ENCODE assay signal across 28 cellular contexts in the genomic region with DNA sequence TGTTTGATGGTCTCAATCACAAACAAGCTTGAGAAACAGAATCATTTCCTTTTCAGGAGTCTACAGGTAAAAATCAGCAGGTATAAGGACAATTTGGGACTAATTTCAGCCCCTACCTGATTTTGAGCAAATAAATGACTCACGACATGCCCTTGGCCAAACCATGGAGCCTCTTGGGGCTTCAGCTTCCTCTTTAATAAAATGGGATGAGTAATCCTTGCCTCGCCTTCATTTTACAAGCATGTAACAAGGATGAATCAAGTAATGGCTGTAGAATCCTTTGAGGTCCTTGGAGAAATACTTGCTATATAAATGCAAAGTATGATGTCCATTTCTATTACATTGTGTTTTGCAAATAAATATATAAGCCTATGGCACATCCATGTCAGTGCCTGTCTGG.
DNase-seq lines count a peak whose midpoint lies in the region; ATAC-seq, FAIRE-seq and TF ChIP-seq lines count a peak whose summit lies in the region.
"Had no signal": no experiment of that assay in that cellular context is flagged by ENCODE, and none has a peak within 500 bp of the region (broad histone marks: within the 10 kb centered on the region; RNA-seq: fewer than 3 reads in every experiment).

No MANE protein-coding gene starts in this region.

- intact Hi-C loops in HCT116 (cut with micrococcal nuclease): no loop called here
- intact Hi-C loops in naive thymus-derived CD4-positive, alpha-beta T cell (cut with micrococcal nuclease): no loop called here

- H3K36me3 Mint-ChIP-seq in GM23338 (ENCODE audit: low read depth): no peaks in the 10 kb centered on the region; the same call in 2 of the 3 replicates
- H3K36me3 Mint-ChIP-seq in naive thymus-derived CD4-positive, alpha-beta T cell: peaks cover 0 to 3% (median 0%) of the 10 kb centered on the region in 5 donors
- H3K36me3 Mint-ChIP-seq: natural killer cell had no signal

- CTCF ChIA-PET in HCT116 (lab: Charles Lee): no interaction called here
- CTCF ChIA-PET in naive thymus-derived CD4-positive, alpha-beta T cell (lab: Charles Lee): no interaction called here

- TF ChIP-seq RAD21 in HCT116 (IDR thresholded peaks at IDR 0.05; ENCODE audit: low read depth): no peak

- DNase-seq in AG20443 (ENCODE audit: low spot score): peak; percentile 33
- DNase-seq in HCT116 (ENCODE audit: low read depth, low spot score): peak; percentile 6
- DNase-seq in RWPE2 (ENCODE audit: low spot score): no peak
- no peak for DNase-seq in keratinocyte (ENCODE audit: low read depth, low spot score)
- DNase-seq in GM23338 (ENCODE audit: low spot score): no peak
- no peak for DNase-seq in naive thymus-derived CD4-positive, alpha-beta T cell
- DNase-seq in upper lobe of left lung: no peak
- DNase-seq: activated CD8-positive, alpha-beta T cell treated with anti-CD3 and anti-CD28 coated beads, Interleukin-2, amount 10 ng/mL, durations not matched to agents 7 days and 5 days; aorta; Caco-2; cortex of kidney; DND-41; KBM-7; midbrain; natural killer cell; NCI-H1048; NCI-H1694; NCI-H510A; occipital lobe; SK-N-SH; stimulated activated naive CD8-positive, alpha-beta T cell treated with anti-CD3 and anti-CD28 coated beads, Interleukin-15, Interleukin-2, amounts not matched to agents 100 U/mL and 50 U/mL, for 24 hours; tibial artery had no signal

- no peaks in the 10 kb centered on the region for H3K9me3 Mint-ChIP-seq in GM23338
- H3K9me3 Mint-ChIP-seq in naive thymus-derived CD4-positive, alpha-beta T cell: peaks cover 0 to 3% (median 0%) of the 10 kb centered on the region in 11 donors

- no TSS peak for BruUV-seq in HCT116 (replicated peaks; lab: Mats Ljungman, UMichigan)

- dilution Hi-C loops in keratinocyte (cut with MboI; ENCODE audit: extremely low pct_ligation_motif_present, low sequenced_read_pairs): no loop called here

- H4K20me1 ChIP-seq in HCT116 (ENCODE audit: insufficient read depth) (no peaks in the 10 kb centered on the region), keratinocyte (ENCODE audit: control insufficient read depth, extremely low read depth, insufficient read depth, low read length) (no peaks in the 10 kb centered on the region), GM23338 (replicated peaks; ENCODE audit: insufficient read depth) (no peaks in the 10 kb centered on the region)

- no peak overlapping the region for H3K27ac Mint-ChIP-seq in GM23338
- no peak overlapping the region for H3K27ac Mint-ChIP-seq in naive thymus-derived CD4-positive, alpha-beta T cell
- H3K27ac Mint-ChIP-seq: activated CD8-positive, alpha-beta T cell treated with anti-CD3 and anti-CD28 coated beads, Interleukin-2, amount 10 ng/mL, durations not matched to agents 7 days and 5 days; activated naive CD8-positive, alpha-beta T cell; natural killer cell had no signal

- TF ChIP-seq CTCF in HCT116 (IDR thresholded peaks at IDR 0.05 in 2 of 3, conservative IDR thresholded peaks at IDR 0.05 in 1 of 3; ENCODE audit: borderline replicate concordance in 1 of 3, insufficient read depth in 1 of 3, low read depth in 2 of 3, low read length in 2 of 3) (no peak), RWPE2 (IDR thresholded peaks at IDR 0.05; ENCODE audit: poor library complexity, severe bottlenecking) (no peak), keratinocyte (optimal IDR thresholded peaks at IDR 0.05 in 1 of 3, IDR thresholded peaks at IDR 0.05 in 1 of 3, conservative IDR thresholded peaks at IDR 0.05 in 1 of 3; ENCODE audit: extremely low read depth in 1 of 3, insufficient read depth in 2 of 3, low read length in 3 of 3) (no peak), GM23338 (conservative IDR thresholded peaks at IDR 0.05; ENCODE audit: low read depth in 2 of 2) (no peak), upper lobe of left lung (IDR thresholded peaks at IDR 0.05) (no peak)

- H3K36me3 ChIP-seq in HCT116 (ENCODE audit: control insufficient read depth in 1 of 2, insufficient read depth in 2 of 2, low read length in 2 of 2) (no peaks in the 10 kb centered on the region), RWPE2 (ENCODE audit: low read depth) (no peaks in the 10 kb centered on the region), keratinocyte (ENCODE audit: control insufficient read depth in 2 of 2, extremely low read depth in 1 of 2, insufficient read depth in 2 of 2, low read length in 2 of 2) (no peaks in the 10 kb centered on the region), GM23338 (ENCODE audit: insufficient read depth) (no peaks in the 10 kb centered on the region), upper lobe of left lung (no peaks in the 10 kb centered on the region)
- H3K36me3 ChIP-seq in naive thymus-derived CD4-positive, alpha-beta T cell (ENCODE audit: control insufficient read depth in 2 of 3, insufficient read depth in 3 of 3, low read length in 3 of 3): no peaks in the 10 kb centered on the region
- H3K36me3 ChIP-seq: tibial artery had no signal

- H3K9ac ChIP-seq in HCT116 (ENCODE audit: low read length) (no peak overlapping the region), keratinocyte (ENCODE audit: control insufficient read depth, extremely low read depth, insufficient read depth, low read length) (no peak overlapping the region)
- H3K9ac ChIP-seq: SK-N-SH had no signal

- no peak for ATAC-seq in HCT116
- ATAC-seq in RWPE2 (ENCODE audit: low read depth): peak; percentile 96
- ATAC-seq in HG03108 (IDR thresholded peaks at IDR 0.05; ENCODE audit: unreplicated experiment): no peak
- no peak for ATAC-seq in GM23338
- ATAC-seq in naive thymus-derived CD4-positive, alpha-beta T cell: no peak
- ATAC-seq in upper lobe of left lung (ENCODE audit: low FRiP score in 2 of 2): no peak
- ATAC-seq: activated CD8-positive, alpha-beta T cell treated with anti-CD3 and anti-CD28 coated beads, Interleukin-2, amount 10 ng/mL, durations not matched to agents 7 days and 5 days; natural killer cell; stimulated activated naive CD8-positive, alpha-beta T cell treated with anti-CD3 and anti-CD28 coated beads, Interleukin-15, Interleukin-2, amounts not matched to agents 100 U/mL and 50 U/mL, for 24 hours had no signal

- POLR2A ChIA-PET in HCT116 (lab: Charles Lee): no interaction called here
- POLR2A ChIA-PET in naive thymus-derived CD4-positive, alpha-beta T cell (lab: Charles Lee): no interaction called here

- H3K9me2 ChIP-seq in HCT116 (ENCODE audit: insufficient read depth) (no peaks in the 10 kb centered on the region), GM23338 (ENCODE audit: insufficient read depth) (no peaks in the 10 kb centered on the region)
- H3K9me2 ChIP-seq: SK-N-SH had no signal

- no peaks in the 10 kb centered on the region for H3F3A ChIP-seq in GM23338 (replicated peaks; ENCODE audit: low read depth)

- 37 to 80% methylated on average over 2 of the region's 2 CpGs for WGBS in upper lobe of left lung, 2 donors

- peak; percentile 62 for FAIRE-seq in keratinocyte (lab: Jason Lieb, UNC)
- FAIRE-seq: H1, HTR-8/SVneo, islet of Langerhans had no signal

- H3K4me2 ChIP-seq in HCT116 (ENCODE audit: low read length) (peak overlapping the region; percentile 9), keratinocyte (ENCODE audit: control insufficient read depth, extremely low read depth, insufficient read depth, low read depth, low read length) (no peak overlapping the region), GM23338 (no peak overlapping the region)
- H3K4me2 ChIP-seq: SK-N-SH had no signal

- no peak for TF ChIP-seq POLR2A in HCT116 (IDR thresholded peaks at IDR 0.05; ENCODE audit: borderline replicate concordance, extremely low read depth, insufficient read depth, insufficient read length)
- no peak for TF ChIP-seq POLR2A in upper lobe of left lung (IDR thresholded peaks at IDR 0.05)

- H3K9me3 ChIP-seq in HCT116 (ENCODE audit: control insufficient read depth in 1 of 2, insufficient read depth in 1 of 2, low read depth in 1 of 2, low read length in 2 of 2) (no peaks in the 10 kb centered on the region), RWPE2 (ENCODE audit: severe bottlenecking) (no peaks in the 10 kb centered on the region), keratinocyte (ENCODE audit: control insufficient read depth, low read depth, low read length) (no peaks in the 10 kb centered on the region), upper lobe of left lung (no peaks in the 10 kb centered on the region)
- no peaks in the 10 kb centered on the region for H3K9me3 ChIP-seq in naive thymus-derived CD4-positive, alpha-beta T cell (ENCODE audit: control insufficient read depth in 2 of 3, low read length in 3 of 3)
- H3K9me3 ChIP-seq: Caco-2, SK-N-SH, tibial artery had no signal

- H3K27me3 ChIP-seq in HCT116 (ENCODE audit: insufficient read depth, low read length) (peaks cover 9% of the 10 kb centered on the region; the same call in 1 of the 2 replicates), RWPE2 (ENCODE audit: insufficient read depth, poor library complexity, severe bottlenecking) (no peaks in the 10 kb centered on the region), keratinocyte (ENCODE audit: control insufficient read depth, extremely low read depth, insufficient read depth, low read length) (peaks cover 11% of the 10 kb centered on the region), GM23338 (ENCODE audit: insufficient read depth) (no peaks in the 10 kb centered on the region), upper lobe of left lung (no peaks in the 10 kb centered on the region)
- H3K27me3 ChIP-seq in naive thymus-derived CD4-positive, alpha-beta T cell (ENCODE audit: control insufficient read depth in 2 of 2, insufficient read depth in 2 of 2, low read length in 2 of 2): no peaks in the 10 kb centered on the region
- H3K27me3 ChIP-seq: tibial artery had no signal

- H3K27me3 Mint-ChIP-seq in GM23338 (ENCODE audit: insufficient read depth, low read depth, poor library complexity): peaks cover 4% of the 10 kb centered on the region
- peaks cover 2 to 21% (median 12%) of the 10 kb centered on the region in 5 donors for H3K27me3 Mint-ChIP-seq in naive thymus-derived CD4-positive, alpha-beta T cell

- H3K4me3 ChIP-seq in HCT116 (replicated peaks in 1 of 2; ENCODE audit: low read depth in 1 of 2, low read length in 2 of 2) (no peak overlapping the region), RWPE2 (ENCODE audit: severe bottlenecking) (no peak overlapping the region), keratinocyte (ENCODE audit: control insufficient read depth in 2 of 3, extremely low read depth in 1 of 3, insufficient read depth in 2 of 3, low read depth in 1 of 3, low read length in 3 of 3) (no peak overlapping the region), GM23338 (no peak overlapping the region), upper lobe of left lung (no peak overlapping the region)
- no peak overlapping the region for H3K4me3 ChIP-seq in naive thymus-derived CD4-positive, alpha-beta T cell (ENCODE audit: low read length)
- H3K4me3 ChIP-seq: tibial artery had no signal

- no peaks in the 10 kb centered on the region for H3K79me2 ChIP-seq in HCT116 (ENCODE audit: insufficient read depth, low read length)
- H3K79me2 ChIP-seq in keratinocyte (ENCODE audit: control insufficient read depth, insufficient read depth, low read length): no peaks in the 10 kb centered on the region
- no peaks in the 10 kb centered on the region for H3K79me2 ChIP-seq in GM23338 (replicated peaks; ENCODE audit: insufficient read depth)

- no peak overlapping the region for H2AFZ ChIP-seq in HCT116 (ENCODE audit: low read depth, low read length, poor library complexity, severe bottlenecking)
- no peak overlapping the region for H2AFZ ChIP-seq in keratinocyte (ENCODE audit: control insufficient read depth, low read length)
- H2AFZ ChIP-seq in GM23338: no peak overlapping the region

- TF ChIP-seq EP300 in upper lobe of left lung (IDR thresholded peaks at IDR 0.05): no peak

- no peak overlapping the region for H3K27ac ChIP-seq in HCT116 (ENCODE audit: low read depth, low read length)
- H3K27ac ChIP-seq in RWPE2 (ENCODE audit: poor library complexity, severe bottlenecking): no peak overlapping the region
- no peak overlapping the region for H3K27ac ChIP-seq in keratinocyte (ENCODE audit: control insufficient read depth, insufficient read depth, low read length)
- H3K27ac ChIP-seq in GM23338 (ENCODE audit: low read depth): no peak overlapping the region
- no peak overlapping the region for H3K27ac ChIP-seq in naive thymus-derived CD4-positive, alpha-beta T cell (ENCODE audit: low read depth, low read length)
- H3K27ac ChIP-seq in upper lobe of left lung: no peak overlapping the region
- H3K27ac ChIP-seq: C4-2B, tibial artery had no signal

- no peak overlapping the region for H3K4me3 Mint-ChIP-seq in GM23338
- no peak overlapping the region for H3K4me3 Mint-ChIP-seq in naive thymus-derived CD4-positive, alpha-beta T cell
- H3K4me3 Mint-ChIP-seq: activated CD8-positive, alpha-beta T cell treated with anti-CD3 and anti-CD28 coated beads, Interleukin-2, amount 10 ng/mL, durations not matched to agents 7 days and 5 days; activated naive CD8-positive, alpha-beta T cell; natural killer cell had no signal

- H3K4me1 ChIP-seq in HCT116 (ENCODE audit: control insufficient read depth in 1 of 2, insufficient read depth in 2 of 2, low read length in 2 of 2): peaks cover 0 to 7% of the 10 kb centered on the region in 2 experiments; a peak in 2 of 4 replicates
- peaks cover 21% of the 10 kb centered on the region for H3K4me1 ChIP-seq in RWPE2 (ENCODE audit: insufficient read depth, poor library complexity, severe bottlenecking)
- peaks cover 4% of the 10 kb centered on the region for H3K4me1 ChIP-seq in keratinocyte (ENCODE audit: control insufficient read depth, extremely low read depth, insufficient read depth, low read length)
- no peaks in the 10 kb centered on the region for H3K4me1 ChIP-seq in GM23338 (ENCODE audit: insufficient read depth)
- H3K4me1 ChIP-seq in naive thymus-derived CD4-positive, alpha-beta T cell (ENCODE audit: control insufficient read depth in 2 of 2, insufficient read depth in 2 of 2, low read length in 2 of 2): no peaks in the 10 kb centered on the region
- H3K4me1 ChIP-seq in upper lobe of left lung: no peaks in the 10 kb centered on the region
- H3K4me1 ChIP-seq: tibial artery had no signal

- no peaks in the 10 kb centered on the region for H3K9me1 ChIP-seq in keratinocyte (ENCODE audit: control insufficient read depth, extremely low read depth, insufficient read depth, low read length)

- peaks cover 9% of the 10 kb centered on the region for H3K4me1 Mint-ChIP-seq in GM23338
- H3K4me1 Mint-ChIP-seq in naive thymus-derived CD4-positive, alpha-beta T cell: peaks cover 0 to 2% (median 0%) of the 10 kb centered on the region in 7 donors
- H3K4me1 Mint-ChIP-seq: natural killer cell had no signal

- RAD21 ChIA-PET in HCT116 (lab: Charles Lee; ENCODE audit: low non-redundant PET in 1 of 2, low total read pairs in 2 of 2, uncharacterized antibody in 2 of 2, unreplicated experiment in 2 of 2): no interaction called here

Comparison
In these comparisons a context has a peak if more than half of its experiments do, and no peak if none do; other contexts are left out.
1. DNase-seq: peak in AG20443 (single experiment) and HCT116 (single experiment); none in RWPE2 (single experiment), keratinocyte (single experiment), GM23338 (single experiment), naive thymus-derived CD4-positive, alpha-beta T cell (0 of 9) and upper lobe of left lung (0 of 2).